20 cellular contexts compared by ENCODE assay signal in genomic region chr7:17105701-17106100, GRCh38.
"Had no signal": no experiment of that assay in that cellular context is flagged by ENCODE, and none has a peak within 500 bp of the region (broad histone marks: within the 10 kb centered on the region; RNA-seq: fewer than 3 reads in every experiment).

No MANE protein-coding gene starts in this region.

- H3K4me3 ChIP-seq: ascending aorta, colonic mucosa, hepatocyte, skin epidermis, thyroid gland had no signal

- H3K27ac ChIP-seq: ascending aorta, colonic mucosa, hepatocyte, skin epidermis, thyroid gland had no signal

- H3K4me1 Mint-ChIP-seq: activated naive CD8-positive, alpha-beta T cell treated with anti-CD3 and anti-CD28 coated beads, Interleukin-2, amount 50 U/mL, for 24 hours; memory B cell; natural killer cell had no signal

- DNase-seq: activated CD4-positive, alpha-beta T cell treated with anti-CD3 and anti-CD28 coated beads, Interleukin-2, amount 50 U/mL, for 48 hours; activated naive CD4-positive, alpha-beta T cell treated with anti-CD3 and anti-CD28 coated beads for 36 hours; activated naive CD8-positive, alpha-beta T cell treated with anti-CD3 and anti-CD28 coated beads, Interleukin-2, amount 50 U/mL, for 24 hours; activated T-cell treated with anti-CD3 and anti-CD28 coated beads, Interleukin-2, amount 50 U/mL, for 1 hour; colonic mucosa; effector CD8-positive, alpha-beta T cell; kidney glomerular epithelial cell; left ventricle myocardium superior; natural killer cell; retina; stimulated activated CD4-positive, alpha-beta T cell treated with anti-CD3 and anti-CD28 coated beads, Interleukin-15, amount 100 ng/mL, for 24 hours; stimulated activated CD4-positive, alpha-beta T cell treated with anti-CD3 and anti-CD28 coated beads, Interleukin-4, amount 100 ng/mL, for 1 hour; stimulated activated naive B cell treated with anti-CD40 and anti-IgM and Interleukin-4, amounts not matched to agents 10 μg/mL and 1 μg/mL and 100 μg/mL, for 72 hours; thyroid gland had no signal

- H3K4me3 Mint-ChIP-seq: activated naive CD4-positive, alpha-beta T cell treated with anti-CD3 and anti-CD28 coated beads for 36 hours; activated naive CD8-positive, alpha-beta T cell treated with anti-CD3 and anti-CD28 coated beads, Interleukin-2, amount 50 U/mL, for 24 hours; memory B cell; natural killer cell; stimulated activated naive B cell treated with anti-CD40 and anti-IgM and Interleukin-4, amounts not matched to agents 10 μg/mL and 1 μg/mL and 100 μg/mL, for 72 hours had no signal

- H3K27ac Mint-ChIP-seq: activated naive CD4-positive, alpha-beta T cell treated with anti-CD3 and anti-CD28 coated beads for 36 hours; activated naive CD8-positive, alpha-beta T cell treated with anti-CD3 and anti-CD28 coated beads, Interleukin-2, amount 50 U/mL, for 24 hours; activated T-helper 2 cell treated with anti-CD3 and anti-CD28 coated beads, Interferon-gamma antibody, Interleukin-2, Interleukin-4, amounts not matched to agents 10 μg/mL and 5 μg/mL and 100 μg/mL, durations not matched to agents 14 hours and 24 hours and 36 hours; memory B cell; natural killer cell; stimulated activated naive B cell treated with anti-CD40 and anti-IgM and Interleukin-4, amounts not matched to agents 10 μg/mL and 1 μg/mL and 100 μg/mL, for 72 hours had no signal

- H3K27me3 Mint-ChIP-seq: activated naive CD8-positive, alpha-beta T cell treated with anti-CD3 and anti-CD28 coated beads, Interleukin-2, amount 50 U/mL, for 24 hours; memory B cell; stimulated activated naive B cell treated with anti-CD40 and anti-IgM and Interleukin-4, amounts not matched to agents 10 μg/mL and 1 μg/mL and 100 μg/mL, for 72 hours had no signal

- H3K4me1 ChIP-seq: colonic mucosa had no signal

- ATAC-seq: activated CD4-positive, CD25-positive, alpha-beta regulatory T cell treated with anti-CD3 and anti-CD28 coated beads, Interleukin-2, amount 50 U/mL, for 24 hours; activated naive CD8-positive, alpha-beta T cell treated with anti-CD3 and anti-CD28 coated beads, Interleukin-2, amount 50 U/mL, for 24 hours; left ventricle myocardium superior; natural killer cell; stimulated activated naive B cell treated with anti-CD40 and anti-IgM and Interleukin-4, amounts not matched to agents 10 μg/mL and 1 μg/mL and 100 μg/mL, for 72 hours had no signal

- H3K9me3 ChIP-seq: ascending aorta, colonic mucosa, thyroid gland had no signal

- H3K27me3 ChIP-seq: ascending aorta, colonic mucosa, hepatocyte, thyroid gland had no signal

- H3K36me3 ChIP-seq: ascending aorta, colonic mucosa, thyroid gland had no signal

- H3K36me3 Mint-ChIP-seq: memory B cell; natural killer cell; stimulated activated naive B cell treated with anti-CD40 and anti-IgM and Interleukin-4, amounts not matched to agents 10 μg/mL and 1 μg/mL and 100 μg/mL, for 72 hours had no signal
